In the genomic region with DNA sequence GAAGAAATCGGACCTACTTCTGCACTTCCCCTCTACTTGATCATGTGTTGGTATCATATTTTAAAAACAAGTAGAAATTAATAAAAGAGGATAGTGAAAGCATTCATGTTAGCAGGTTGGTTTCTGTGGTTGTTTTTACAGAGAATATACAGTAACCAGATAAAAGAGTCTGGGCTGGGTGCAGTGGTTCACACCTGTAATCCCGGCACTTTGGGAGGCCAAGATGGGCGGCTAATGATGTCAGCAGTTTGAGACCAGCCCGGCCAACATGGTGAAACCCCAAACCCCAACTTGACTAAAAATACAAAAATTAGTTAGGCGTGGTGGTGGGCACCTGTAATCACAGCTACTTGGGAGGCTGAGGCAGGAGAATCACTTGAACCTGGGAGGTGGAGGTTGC, we compare ENCODE assay signal across 1 cellular context.
TF ChIP-seq lines count a peak whose summit lies in the region.

No MANE protein-coding gene starts in this region.

TF ChIP-seq in WTC11, 78 proteins besides CTCF, POLR2A, EP300 and RAD21 (continued from another document):
- TF ChIP-seq, protein P1, sequence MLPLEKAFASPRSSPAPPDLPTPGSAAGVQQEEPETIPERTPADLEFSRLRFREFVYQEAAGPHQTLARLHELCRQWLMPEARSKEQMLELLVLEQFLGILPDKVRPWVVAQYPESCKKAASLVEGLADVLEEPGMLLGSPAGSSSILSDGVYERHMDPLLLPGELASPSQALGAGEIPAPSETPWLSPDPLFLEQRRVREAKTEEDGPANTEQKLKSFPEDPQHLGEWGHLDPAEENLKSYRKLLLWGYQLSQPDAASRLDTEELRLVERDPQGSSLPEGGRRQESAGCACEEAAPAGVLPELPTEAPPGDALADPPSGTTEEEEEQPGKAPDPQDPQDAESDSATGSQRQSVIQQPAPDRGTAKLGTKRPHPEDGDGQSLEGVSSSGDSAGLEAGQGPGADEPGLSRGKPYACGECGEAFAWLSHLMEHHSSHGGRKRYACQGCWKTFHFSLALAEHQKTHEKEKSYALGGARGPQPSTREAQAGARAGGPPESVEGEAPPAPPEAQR (CRISPR knock-in tag; IDR thresholded peaks at IDR 0.05), result no peak
- TF ChIP-seq, protein P2, sequence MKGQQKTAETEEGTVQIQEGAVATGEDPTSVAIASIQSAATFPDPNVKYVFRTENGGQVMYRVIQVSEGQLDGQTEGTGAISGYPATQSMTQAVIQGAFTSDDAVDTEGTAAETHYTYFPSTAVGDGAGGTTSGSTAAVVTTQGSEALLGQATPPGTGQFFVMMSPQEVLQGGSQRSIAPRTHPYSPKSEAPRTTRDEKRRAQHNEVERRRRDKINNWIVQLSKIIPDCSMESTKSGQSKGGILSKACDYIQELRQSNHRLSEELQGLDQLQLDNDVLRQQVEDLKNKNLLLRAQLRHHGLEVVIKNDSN (CRISPR knock-in tag; IDR thresholded peaks at IDR 0.05), result no peak
